6 cellular contexts compared by ENCODE assay signal in the genomic region with DNA sequence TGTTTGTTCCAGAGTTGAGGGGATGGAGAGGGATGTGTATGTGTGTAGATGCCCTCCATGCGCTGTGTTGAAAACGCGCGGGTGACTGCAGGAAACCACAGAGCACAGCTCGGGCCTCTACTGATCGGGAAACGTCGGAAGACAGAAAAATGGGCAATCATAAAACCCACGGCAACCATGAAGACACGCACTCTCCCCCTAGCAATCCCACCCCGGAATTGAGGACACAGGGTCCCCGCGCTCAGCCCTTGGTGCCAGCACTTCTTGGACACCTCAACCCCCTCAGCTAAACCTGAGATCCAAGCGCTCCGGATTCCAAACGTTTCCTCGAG. TPM values are rescaled to one million over a fixed set of nuclear protein-coding genes. Genes with fewer than 3 reads are reported as not detected.
DNase-seq lines count a peak whose midpoint lies in the region; ATAC-seq and TF ChIP-seq lines count a peak whose summit lies in the region.

No MANE protein-coding gene starts in this region.

- DNase-seq in HFF-Myc (ENCODE audit: extremely low read depth, low read depth) (no peak), T-helper 17 cell (peak in 1 of 3 donors; percentile 21), COLO829 (ENCODE audit: low spot score) (no peak)
- no peak for DNase-seq in activated CD4-positive, alpha-beta T cell treated with anti-CD3 and anti-CD28 coated beads, Interleukin-2, amount 50 U/mL, for 4 hours

- peak; percentile 59 for ATAC-seq in T-helper 17 cell
- ATAC-seq in GM21737 (IDR thresholded peaks at IDR 0.05; ENCODE audit: unreplicated experiment) = no peak

- peak overlapping the region; percentile 99 for H3K4me3 Mint-ChIP-seq in T-helper 17 cell

- H3K27me3 Mint-ChIP-seq in T-helper 17 cell = no peaks in the 10 kb centered on the region

- peaks cover 3% of the 10 kb centered on the region for H3K36me3 Mint-ChIP-seq in T-helper 17 cell (ENCODE audit: low read depth)

- peak overlapping the region; percentile 96 for H3K27ac Mint-ChIP-seq in T-helper 17 cell

- peak overlapping the region; percentile 78 for H3K4me3 ChIP-seq in HFF-Myc (replicated peaks; ENCODE audit: low read depth, low read length)
- H3K4me3 ChIP-seq in iPS-18c (ENCODE audit: insufficient read depth, low read depth, low read length) = peak overlapping the region; percentile 98

- H3K9me3 ChIP-seq in T-helper 17 cell (ENCODE audit: control insufficient read depth, low read length, poor library complexity, severe bottlenecking) (no peaks in the 10 kb centered on the region), iPS-18c (ENCODE audit: control insufficient read depth, insufficient read depth, low read length) (no peaks in the 10 kb centered on the region)

- TF ChIP-seq CTCF in HFF-Myc (IDR thresholded peaks at IDR 0.05; ENCODE audit: low read depth, low read length, missing control alignments) = no peak

- H3K4me1 Mint-ChIP-seq in T-helper 17 cell = peaks cover 35% of the 10 kb centered on the region

RNA-seq across cellular contexts. Expression of gene UQCC3, which starts 0.2 kb away (rescaled TPM):
- total RNA-seq in T-helper 17 cell = 1 to 10 TPM; 2.6 to 3.3 TPM

RNA-seq across cellular contexts. Expression of gene LBHD1, which starts 0.8 kb away (rescaled TPM):
- 10 to 100 TPM; 12.0 to 14.9 TPM for total RNA-seq in T-helper 17 cell

RNA-seq across cellular contexts. Expression of gene CSKMT, which starts 6.1 kb away (rescaled TPM):
- 10 to 100 TPM in 1 of 2 donors, 1 to 10 TPM in 1; 8.0 to 15.9 TPM for total RNA-seq in T-helper 17 cell

RNA-seq across cellular contexts. Expression of gene C11orf98, which starts 6.2 kb away (rescaled TPM):
- total RNA-seq in T-helper 17 cell = 10 to 100 TPM; 20.0 to 21.6 TPM

RNA-seq across cellular contexts. Expression of gene UBXN1, which starts 7.6 kb away (rescaled TPM):
- 100 to 1,000 TPM; 195 to 203 TPM for total RNA-seq in T-helper 17 cell
